Comparison of ENCODE assay signal across 1 cellular context in genomic region chr15:75842722-75843617, GRCh38.
TF ChIP-seq lines count a peak whose summit lies in the region.

Gene UBE2Q2 (plus strand): TSS chr15:75843447. CDS start chr15:75843667, 220 bp downstream.

TF ChIP-seq in K562, 482 proteins besides CTCF, POLR2A, EP300 and RAD21 (continued from another document and continues in another):
- TF ChIP-seq, protein P1, sequence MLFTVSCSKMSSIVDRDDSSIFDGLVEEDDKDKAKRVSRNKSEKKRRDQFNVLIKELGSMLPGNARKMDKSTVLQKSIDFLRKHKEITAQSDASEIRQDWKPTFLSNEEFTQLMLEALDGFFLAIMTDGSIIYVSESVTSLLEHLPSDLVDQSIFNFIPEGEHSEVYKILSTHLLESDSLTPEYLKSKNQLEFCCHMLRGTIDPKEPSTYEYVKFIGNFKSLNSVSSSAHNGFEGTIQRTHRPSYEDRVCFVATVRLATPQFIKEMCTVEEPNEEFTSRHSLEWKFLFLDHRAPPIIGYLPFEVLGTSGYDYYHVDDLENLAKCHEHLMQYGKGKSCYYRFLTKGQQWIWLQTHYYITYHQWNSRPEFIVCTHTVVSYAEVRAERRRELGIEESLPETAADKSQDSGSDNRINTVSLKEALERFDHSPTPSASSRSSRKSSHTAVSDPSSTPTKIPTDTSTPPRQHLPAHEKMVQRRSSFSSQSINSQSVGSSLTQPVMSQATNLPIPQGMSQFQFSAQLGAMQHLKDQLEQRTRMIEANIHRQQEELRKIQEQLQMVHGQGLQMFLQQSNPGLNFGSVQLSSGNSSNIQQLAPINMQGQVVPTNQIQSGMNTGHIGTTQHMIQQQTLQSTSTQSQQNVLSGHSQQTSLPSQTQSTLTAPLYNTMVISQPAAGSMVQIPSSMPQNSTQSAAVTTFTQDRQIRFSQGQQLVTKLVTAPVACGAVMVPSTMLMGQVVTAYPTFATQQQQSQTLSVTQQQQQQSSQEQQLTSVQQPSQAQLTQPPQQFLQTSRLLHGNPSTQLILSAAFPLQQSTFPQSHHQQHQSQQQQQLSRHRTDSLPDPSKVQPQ (CRISPR knock-in tag; IDR thresholded peaks at IDR 0.05; ENCODE audit: borderline replicate concordance) = peak; percentile 60; the same call in 1 of the 2 replicates
- TF ChIP-seq ERF (CRISPR knock-in tag; IDR thresholded peaks at IDR 0.05) (0 out of 2 replicates have a peak, but pooled peaks have one; percentile 29), ZNF695 (CRISPR knock-in tag; IDR thresholded peaks at IDR 0.05) (0 out of 2 replicates have a peak, but pooled peaks have one; percentile 21), ZHX1 (conservative IDR thresholded peaks at IDR 0.05; ENCODE audit: low read length) (no peak), ZFP30 (CRISPR knock-in tag; IDR thresholded peaks at IDR 0.05; ENCODE audit: borderline replicate concordance) (no peak), HMGXB4 (CRISPR knock-in tag; IDR thresholded peaks at IDR 0.05) (0 out of 2 replicates have a peak, but pooled peaks have one; percentile 7), NR2F6 (CRISPR knock-in tag; IDR thresholded peaks at IDR 0.05) (no peak), WHSC1 (IDR thresholded peaks at IDR 0.05; ENCODE audit: low read length) (no peak), EGR1 (conservative IDR thresholded peaks at IDR 0.05) (peak; percentile 88), ZBTB7A (IDR thresholded peaks at IDR 0.05; ENCODE audit: borderline replicate concordance, control insufficient read depth, low read depth, low read length) (peak; percentile 98), BCOR (IDR thresholded peaks at IDR 0.05) (no peak; the same call in 1 of the 2 replicates), CTBP1 (IDR thresholded peaks at IDR 0.05; ENCODE audit: borderline replicate concordance) (peak; percentile 83), CREB1 (IDR thresholded peaks at IDR 0.05) (peak; percentile 26; the same call in 1 of the 2 replicates), CREB1 (CRISPR knock-in tag; IDR thresholded peaks at IDR 0.05) (no peak), EP400 (IDR thresholded peaks at IDR 0.05) (peak; percentile 79), EHMT2 (IDR thresholded peaks at IDR 0.05) (peak; percentile 17; the same call in 1 of the 2 replicates), U2AF1 (optimal IDR thresholded peaks at IDR 0.05; ENCODE audit: low read depth, low read length) (peak; percentile 13), ZNF586 (CRISPR knock-in tag; conservative IDR thresholded peaks at IDR 0.05) (no peak), STAG1 (CRISPR knock-in tag; IDR thresholded peaks at IDR 0.05; ENCODE audit: borderline replicate concordance) (peak; percentile 34; the same call in 1 of the 2 replicates), HCFC1 (IDR thresholded peaks at IDR 0.05; ENCODE audit: low read depth, low read length) (peak; percentile 30; the same call in 1 of the 2 replicates), TBP (optimal IDR thresholded peaks at IDR 0.05; ENCODE audit: low read depth, low read length) (peak; percentile 76), GABPB1 (CRISPR knock-in tag; IDR thresholded peaks at IDR 0.05) (peak; percentile 66), ZNF274 (IDR thresholded peaks at IDR 0.05; ENCODE audit: borderline replicate concordance, low read depth, low read length) (no peak), MTF1 (CRISPR knock-in tag; IDR thresholded peaks at IDR 0.05; ENCODE audit: borderline replicate concordance) (no peak), ZFX (CRISPR knock-in tag; IDR thresholded peaks at IDR 0.05) (no peak)
- TF ChIP-seq, protein P2, sequence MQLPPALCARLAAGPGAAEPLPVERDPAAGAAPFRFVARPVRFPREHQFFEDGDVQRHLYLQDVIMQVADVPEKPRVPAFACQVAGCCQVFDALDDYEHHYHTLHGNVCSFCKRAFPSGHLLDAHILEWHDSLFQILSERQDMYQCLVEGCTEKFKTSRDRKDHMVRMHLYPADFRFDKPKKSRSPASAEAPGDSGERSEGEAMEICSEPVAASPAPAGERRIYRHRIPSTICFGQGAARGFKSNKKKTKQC (CRISPR knock-in tag; IDR thresholded peaks at IDR 0.05) = 0 out of 2 replicates have a peak, but pooled peaks have one; percentile 73
- TF ChIP-seq, protein P3, sequence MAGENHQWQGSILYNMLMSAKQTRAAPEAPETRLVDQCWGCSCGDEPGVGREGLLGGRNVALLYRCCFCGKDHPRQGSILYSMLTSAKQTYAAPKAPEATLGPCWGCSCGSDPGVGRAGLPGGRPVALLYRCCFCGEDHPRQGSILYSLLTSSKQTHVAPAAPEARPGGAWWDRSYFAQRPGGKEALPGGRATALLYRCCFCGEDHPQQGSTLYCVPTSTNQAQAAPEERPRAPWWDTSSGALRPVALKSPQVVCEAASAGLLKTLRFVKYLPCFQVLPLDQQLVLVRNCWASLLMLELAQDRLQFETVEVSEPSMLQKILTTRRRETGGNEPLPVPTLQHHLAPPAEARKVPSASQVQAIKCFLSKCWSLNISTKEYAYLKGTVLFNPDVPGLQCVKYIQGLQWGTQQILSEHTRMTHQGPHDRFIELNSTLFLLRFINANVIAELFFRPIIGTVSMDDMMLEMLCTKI (IDR thresholded peaks at IDR 0.05; ENCODE audit: partially characterized antibody) = no peak
- TF ChIP-seq, protein P4, sequence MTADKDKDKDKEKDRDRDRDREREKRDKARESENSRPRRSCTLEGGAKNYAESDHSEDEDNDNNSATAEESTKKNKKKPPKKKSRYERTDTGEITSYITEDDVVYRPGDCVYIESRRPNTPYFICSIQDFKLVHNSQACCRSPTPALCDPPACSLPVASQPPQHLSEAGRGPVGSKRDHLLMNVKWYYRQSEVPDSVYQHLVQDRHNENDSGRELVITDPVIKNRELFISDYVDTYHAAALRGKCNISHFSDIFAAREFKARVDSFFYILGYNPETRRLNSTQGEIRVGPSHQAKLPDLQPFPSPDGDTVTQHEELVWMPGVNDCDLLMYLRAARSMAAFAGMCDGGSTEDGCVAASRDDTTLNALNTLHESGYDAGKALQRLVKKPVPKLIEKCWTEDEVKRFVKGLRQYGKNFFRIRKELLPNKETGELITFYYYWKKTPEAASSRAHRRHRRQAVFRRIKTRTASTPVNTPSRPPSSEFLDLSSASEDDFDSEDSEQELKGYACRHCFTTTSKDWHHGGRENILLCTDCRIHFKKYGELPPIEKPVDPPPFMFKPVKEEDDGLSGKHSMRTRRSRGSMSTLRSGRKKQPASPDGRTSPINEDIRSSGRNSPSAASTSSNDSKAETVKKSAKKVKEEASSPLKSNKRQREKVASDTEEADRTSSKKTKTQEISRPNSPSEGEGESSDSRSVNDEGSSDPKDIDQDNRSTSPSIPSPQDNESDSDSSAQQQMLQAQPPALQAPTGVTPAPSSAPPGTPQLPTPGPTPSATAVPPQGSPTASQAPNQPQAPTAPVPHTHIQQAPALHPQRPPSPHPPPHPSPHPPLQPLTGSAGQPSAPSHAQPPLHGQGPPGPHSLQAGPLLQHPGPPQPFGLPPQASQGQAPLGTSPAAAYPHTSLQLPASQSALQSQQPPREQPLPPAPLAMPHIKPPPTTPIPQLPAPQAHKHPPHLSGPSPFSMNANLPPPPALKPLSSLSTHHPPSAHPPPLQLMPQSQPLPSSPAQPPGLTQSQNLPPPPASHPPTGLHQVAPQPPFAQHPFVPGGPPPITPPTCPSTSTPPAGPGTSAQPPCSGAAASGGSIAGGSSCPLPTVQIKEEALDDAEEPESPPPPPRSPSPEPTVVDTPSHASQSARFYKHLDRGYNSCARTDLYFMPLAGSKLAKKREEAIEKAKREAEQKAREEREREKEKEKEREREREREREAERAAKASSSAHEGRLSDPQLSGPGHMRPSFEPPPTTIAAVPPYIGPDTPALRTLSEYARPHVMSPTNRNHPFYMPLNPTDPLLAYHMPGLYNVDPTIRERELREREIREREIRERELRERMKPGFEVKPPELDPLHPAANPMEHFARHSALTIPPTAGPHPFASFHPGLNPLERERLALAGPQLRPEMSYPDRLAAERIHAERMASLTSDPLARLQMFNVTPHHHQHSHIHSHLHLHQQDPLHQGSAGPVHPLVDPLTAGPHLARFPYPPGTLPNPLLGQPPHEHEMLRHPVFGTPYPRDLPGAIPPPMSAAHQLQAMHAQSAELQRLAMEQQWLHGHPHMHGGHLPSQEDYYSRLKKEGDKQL (CRISPR knock-in tag; IDR thresholded peaks at IDR 0.05; ENCODE audit: borderline replicate concordance) = no peak
